Comparison of ENCODE assay signal across 10 cellular contexts in the genomic region with DNA sequence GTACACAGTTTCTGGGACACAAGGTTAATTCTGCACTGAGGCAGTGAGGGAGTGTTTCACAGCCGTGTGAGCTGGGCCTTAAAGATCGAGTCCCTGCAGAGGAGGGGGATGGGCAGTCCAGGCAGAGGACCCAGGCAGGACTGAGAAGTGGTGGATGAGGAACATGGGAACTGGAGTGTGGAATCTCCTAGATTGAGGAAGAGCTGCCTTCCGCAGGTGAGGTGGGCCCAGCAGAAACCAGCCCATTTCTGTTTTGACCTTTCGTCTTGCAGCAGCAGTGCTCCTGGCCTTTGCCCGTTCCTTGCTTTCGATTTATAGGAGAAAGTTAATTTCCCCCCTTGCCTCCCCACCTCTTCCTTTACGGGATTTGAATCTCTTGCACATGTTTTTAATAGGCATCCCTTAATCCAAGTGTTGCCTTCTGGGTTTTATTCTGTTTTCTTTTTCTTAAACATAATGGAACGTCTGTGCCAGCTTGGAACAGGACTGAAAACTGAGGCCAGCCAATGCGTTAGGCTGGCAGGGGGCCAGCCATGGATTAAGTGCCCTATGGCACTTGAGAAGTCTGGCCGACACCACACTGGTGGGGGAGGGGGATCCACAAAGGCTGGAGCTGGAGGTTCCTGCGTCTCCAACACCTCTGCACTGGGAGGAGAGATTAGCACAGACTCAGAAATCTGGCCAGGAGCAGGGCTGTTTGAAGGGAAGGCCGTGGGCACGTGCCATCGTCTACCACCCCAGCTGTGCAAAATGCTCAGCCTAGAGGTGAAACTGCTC.
DNase-seq lines count a peak whose midpoint lies in the region; ATAC-seq and TF ChIP-seq lines count a peak whose summit lies in the region.
"Had no signal": no experiment of that assay in that cellular context is flagged by ENCODE, and none has a peak within 500 bp of the region (broad histone marks: within the 10 kb centered on the region; RNA-seq: fewer than 3 reads in every experiment).

No MANE protein-coding gene starts in this region.

- no peak overlapping the region for H3K14ac ChIP-seq in mesenchymal stem cell (ENCODE audit: low read length in 2 of 2)

- peak overlapping the region; percentile 56 for H2BK15ac ChIP-seq in mesenchymal stem cell (ENCODE audit: low read depth, poor library complexity, severe bottlenecking)

- H2BK120ac ChIP-seq in mesenchymal stem cell (ENCODE audit: low read depth, low read length): no peak overlapping the region

- no peak overlapping the region for H2BK5ac ChIP-seq in mesenchymal stem cell (ENCODE audit: low read depth, low read length, poor library complexity, severe bottlenecking)

- H3K36me3 Mint-ChIP-seq in activated naive CD4-positive, alpha-beta T cell treated with anti-CD3 and anti-CD28 coated beads, Interleukin-2, amount 10 ng/mL, durations not matched to agents 7 days and 5 days: peaks cover 73% of the 10 kb centered on the region
- peaks cover 5 to 59% of the 10 kb centered on the region in 2 donors for H3K36me3 Mint-ChIP-seq in activated naive CD4-positive, alpha-beta T cell treated with anti-CD3 and anti-CD28 coated beads, Interleukin-2, amount 50 U/mL, for 72 hours

- H3K27me3 Mint-ChIP-seq in activated naive CD4-positive, alpha-beta T cell treated with anti-CD3 and anti-CD28 coated beads, Interleukin-2, amount 10 ng/mL, durations not matched to agents 7 days and 5 days: no peaks in the 10 kb centered on the region

- H3K27me3 ChIP-seq in mesenchymal stem cell (ENCODE audit: control insufficient read depth in 1 of 2, insufficient read depth in 1 of 2, low read length in 2 of 2) (no peaks in the 10 kb centered on the region), upper lobe of left lung (no peaks in the 10 kb centered on the region)

- TF ChIP-seq CTCF in upper lobe of left lung (IDR thresholded peaks at IDR 0.05): no peak
- TF ChIP-seq CTCF in GM13977 (IDR thresholded peaks at IDR 0.05; ENCODE audit: extremely low read depth, insufficient read depth, missing control alignments): no peak

- no peak for ATAC-seq in activated naive CD4-positive, alpha-beta T cell treated with anti-CD3 and anti-CD28 coated beads, Interleukin-2, amount 50 U/mL, for 72 hours
- peak in 1 of 2 donors; percentile 20 for ATAC-seq in upper lobe of left lung (ENCODE audit: low FRiP score in 2 of 2)

- peak overlapping the region; percentile 62 to 90 for H3K18ac ChIP-seq in mesenchymal stem cell (ENCODE audit: low read depth in 1 of 2, low read length in 2 of 2)

- CTCF ChIA-PET in activated naive CD4-positive, alpha-beta T cell treated with anti-CD3 and anti-CD28 coated beads, Interleukin-2, amount 10 ng/mL, durations not matched to agents 7 days and 5 days (lab: Charles Lee): no interaction called here

- 68% methylated on average over 14 of the region's 14 CpGs for WGBS in mesenchymal stem cell
- WGBS in upper lobe of left lung, 2 donors: 74 to 75% methylated on average over 13 to 14 of the region's 14 CpGs

- H3K4me2 ChIP-seq in mesenchymal stem cell (ENCODE audit: low read length, poor library complexity, severe bottlenecking): no peak overlapping the region

- H4K8ac ChIP-seq in mesenchymal stem cell (ENCODE audit: low read length): peak overlapping the region; percentile 66

- peak overlapping the region; percentile 34 to 82 for H3K4ac ChIP-seq in mesenchymal stem cell (ENCODE audit: low read depth in 1 of 2, low read length in 2 of 2)

- H3K9me3 Mint-ChIP-seq in activated naive CD4-positive, alpha-beta T cell treated with anti-CD3 and anti-CD28 coated beads, Interleukin-2, amount 10 ng/mL, durations not matched to agents 7 days and 5 days: no peaks in the 10 kb centered on the region
- no peaks in the 10 kb centered on the region for H3K9me3 Mint-ChIP-seq in activated naive CD4-positive, alpha-beta T cell treated with anti-CD3 and anti-CD28 coated beads, Interleukin-2, amount 50 U/mL, for 72 hours
- H3K9me3 Mint-ChIP-seq: immature natural killer cell had no signal

- H3K4me1 Mint-ChIP-seq in activated naive CD4-positive, alpha-beta T cell treated with anti-CD3 and anti-CD28 coated beads, Interleukin-2, amount 10 ng/mL, durations not matched to agents 7 days and 5 days: peaks cover 56% of the 10 kb centered on the region

- peak overlapping the region; percentile 25 for H2AK5ac ChIP-seq in mesenchymal stem cell (ENCODE audit: low read length, severe bottlenecking)

- H3K36me3 ChIP-seq in mesenchymal stem cell (ENCODE audit: control insufficient read depth in 1 of 2, insufficient read depth in 2 of 2, low read depth in 1 of 2, low read length in 2 of 2) (peaks cover 42 to 91% of the 10 kb centered on the region in 2 experiments), upper lobe of left lung (peaks cover 0 to 14% (median 2%) of the 10 kb centered on the region in 4 donors)

- peak overlapping the region; percentile 71 for H3K27ac Mint-ChIP-seq in activated naive CD4-positive, alpha-beta T cell treated with anti-CD3 and anti-CD28 coated beads, Interleukin-2, amount 10 ng/mL, durations not matched to agents 7 days and 5 days
- H3K27ac Mint-ChIP-seq in activated naive CD4-positive, alpha-beta T cell treated with anti-CD3 and anti-CD28 coated beads, Interleukin-2, amount 50 U/mL, for 72 hours: peak overlapping the region; percentile 78 to 82

- TF ChIP-seq EP300 in upper lobe of left lung (IDR thresholded peaks at IDR 0.05): no peak

- H3K27ac ChIP-seq in mesenchymal stem cell (ENCODE audit: low read length, poor library complexity, severe bottlenecking) (no peak overlapping the region), upper lobe of left lung (peak overlapping the region; percentile 28 to 67 (median 40))

- H2BK12ac ChIP-seq in mesenchymal stem cell (ENCODE audit: low read length in 2 of 2): peak overlapping the region; percentile 56 to 66

- H3K4me3 ChIP-seq in mesenchymal stem cell (ENCODE audit: insufficient read depth in 1 of 2, low read depth in 1 of 2, low read length in 2 of 2): no peak overlapping the region
- no peak overlapping the region for H3K4me3 ChIP-seq in upper lobe of left lung

- no peak overlapping the region for H2AFZ ChIP-seq in mesenchymal stem cell (ENCODE audit: low read depth, low read length)

- no peak for TF ChIP-seq POLR2A in upper lobe of left lung (IDR thresholded peaks at IDR 0.05)

- no peak overlapping the region for H3K23ac ChIP-seq in mesenchymal stem cell (ENCODE audit: low read length in 2 of 2)

- H3K4me3 Mint-ChIP-seq in activated naive CD4-positive, alpha-beta T cell treated with anti-CD3 and anti-CD28 coated beads, Interleukin-2, amount 10 ng/mL, durations not matched to agents 7 days and 5 days: no peak overlapping the region

- H3K9ac ChIP-seq in mesenchymal stem cell (ENCODE audit: low read length): no peak overlapping the region

- no peaks in the 10 kb centered on the region for H3K9me3 ChIP-seq in mesenchymal stem cell (ENCODE audit: control insufficient read depth, low read length)
- no peaks in the 10 kb centered on the region for H3K9me3 ChIP-seq in upper lobe of left lung

- DNase-seq in activated naive CD4-positive, alpha-beta T cell treated with anti-CD3 and anti-CD28 coated beads, Interleukin-2, amount 10 ng/mL, durations not matched to agents 7 days and 5 days: no peak
- DNase-seq in activated naive CD4-positive, alpha-beta T cell treated with Interleukin-2 at 50 U/mL for 16 hours: no peak
- no peak for DNase-seq in activated naive CD4-positive, alpha-beta T cell treated with anti-CD3 and anti-CD28 coated beads, Interleukin-2, amount 50 U/mL, for 72 hours (ENCODE audit: low spot score in 2 of 2)
- peak; percentile 26 for DNase-seq in mesenchymal stem cell
- no peak for DNase-seq in upper lobe of left lung
- no peak for DNase-seq in CD1c-positive myeloid dendritic cell (ENCODE audit: extremely low spot score)
- no peak for DNase-seq in GM13977 (ENCODE audit: low spot score)
- DNase-seq in stimulated activated CD4-positive, alpha-beta T cell treated with anti-CD3 and anti-CD28 coated beads, Interleukin-1b, Interleukin-23, amount 100 ng/mL, for 48 hours: no peak
- DNase-seq: NCI-H1694 treated with DMSO at 0.1 percent for 48 hours had no signal

- in situ Hi-C loops in GM13977 (cut with MboI; ENCODE audit: low pct_unique_long_range_greater_than_20kb, low sequenced_read_pairs, unreplicated experiment): loop anchor here (10.0 kb wide), 1 partner anchor 82 kb away; no protein-coding TSS in a partner anchor

- H3K79me1 ChIP-seq in mesenchymal stem cell (replicated peaks; ENCODE audit: low read length, poor library complexity, severe bottlenecking): peaks cover 13% of the 10 kb centered on the region

- H4K91ac ChIP-seq in mesenchymal stem cell (ENCODE audit: low read length): peak overlapping the region; percentile 70

- H3K4me1 ChIP-seq in mesenchymal stem cell (ENCODE audit: control insufficient read depth, insufficient read depth, low read depth, low read length) (peaks cover 40% of the 10 kb centered on the region), upper lobe of left lung (peaks cover 25 to 36% (median 28%) of the 10 kb centered on the region in 4 donors)
